Comparison of ENCODE assay signal across 2 cellular contexts in genomic region chr22:27463121-27463520, GRCh38.
TF ChIP-seq lines count a peak whose summit lies in the region.

No MANE protein-coding gene starts in this region.

TF ChIP-seq in H1, 55 proteins besides CTCF, POLR2A, EP300 and RAD21:
- no peak for TF ChIP-seq NANOG (IDR thresholded peaks at IDR 0.05; ENCODE audit: insufficient read depth, low read depth, low read length, poor library complexity, severe bottlenecking)
- TF ChIP-seq KDM1A (IDR thresholded peaks at IDR 0.05; ENCODE audit: borderline replicate concordance, low read length) = no peak
- TF ChIP-seq BRCA1 (IDR thresholded peaks at IDR 0.05; ENCODE audit: low read depth, low read length) = no peak
- TF ChIP-seq USF2 (IDR thresholded peaks at IDR 0.05; ENCODE audit: low read length) = no peak
- no peak for TF ChIP-seq JUN (IDR thresholded peaks at IDR 0.05; ENCODE audit: low read depth, low read length)
- no peak for TF ChIP-seq TCF12 (IDR thresholded peaks at IDR 0.05; ENCODE audit: low read depth, low read length)
- no peak for TF ChIP-seq RFX5 (IDR thresholded peaks at IDR 0.05; ENCODE audit: borderline replicate concordance, low read depth, low read length)
- no peak for TF ChIP-seq POLR2AphosphoS5 (IDR thresholded peaks at IDR 0.05; ENCODE audit: low read depth, low read length)
- no peak for TF ChIP-seq CHD2 (IDR thresholded peaks at IDR 0.05; ENCODE audit: low read length)
- TF ChIP-seq SAP30 (IDR thresholded peaks at IDR 0.05; ENCODE audit: insufficient read depth, insufficient replicate concordance, low read length) = no peak
- TF ChIP-seq SIX5 (IDR thresholded peaks at IDR 0.05; ENCODE audit: low read depth, low read length) = no peak
- TF ChIP-seq CHD1 (IDR thresholded peaks at IDR 0.05; ENCODE audit: low read depth, low read length) = no peak
- TF ChIP-seq NRF1 (IDR thresholded peaks at IDR 0.05; ENCODE audit: low read depth, low read length) = no peak
- TF ChIP-seq TAF1 (IDR thresholded peaks at IDR 0.05; ENCODE audit: low read depth, low read length) = no peak
- TF ChIP-seq KDM4A (IDR thresholded peaks at IDR 0.05; ENCODE audit: low read depth, low read length, severe bottlenecking) = no peak

TF ChIP-seq in SK-N-SH, 30 proteins besides CTCF, POLR2A, EP300 and RAD21:
- TF ChIP-seq RXRA (IDR thresholded peaks at IDR 0.05; ENCODE audit: borderline replicate concordance, low read depth) (no peak), POLR2AphosphoS5 (IDR thresholded peaks at IDR 0.05; ENCODE audit: low read depth, low read length) (no peak), PBX3 (IDR thresholded peaks at IDR 0.05) (no peak), FOXM1 (IDR thresholded peaks at IDR 0.05; ENCODE audit: low read depth) (no peak), IRF3 (IDR thresholded peaks at IDR 0.05; ENCODE audit: low read depth, low read length) (no peak), YY1 (IDR thresholded peaks at IDR 0.05; ENCODE audit: low read depth) (no peak), NRF1 (IDR thresholded peaks at IDR 0.05; ENCODE audit: low read depth, low read length) (no peak), MXI1 (IDR thresholded peaks at IDR 0.05; ENCODE audit: low read depth, low read length) (no peak), MEF2A (IDR thresholded peaks at IDR 0.05; ENCODE audit: borderline replicate concordance, low read depth) (no peak), GABPA (IDR thresholded peaks at IDR 0.05; ENCODE audit: low read depth) (no peak), EZH2phosphoT487 (IDR thresholded peaks at IDR 0.05; ENCODE audit: borderline replicate concordance, low read depth) (no peak), USF1 (IDR thresholded peaks at IDR 0.05; ENCODE audit: borderline replicate concordance, low read depth) (no peak), FOSL2 (IDR thresholded peaks at IDR 0.05; ENCODE audit: borderline replicate concordance, low read depth) (no peak), JUND (IDR thresholded peaks at IDR 0.05) (no peak), NFIC (IDR thresholded peaks at IDR 0.05; ENCODE audit: borderline replicate concordance) (no peak), SMC3 (IDR thresholded peaks at IDR 0.05; ENCODE audit: low read depth, low read length) (no peak), ELF1 (IDR thresholded peaks at IDR 0.05) (no peak), SIN3A (IDR thresholded peaks at IDR 0.05; ENCODE audit: borderline replicate concordance, low read depth, low read length) (no peak), ZBTB33 (IDR thresholded peaks at IDR 0.05; ENCODE audit: borderline replicate concordance, low read depth) (no peak), CHD2 (IDR thresholded peaks at IDR 0.05; ENCODE audit: low read length, partially characterized antibody) (no peak)
